In the genomic region with DNA sequence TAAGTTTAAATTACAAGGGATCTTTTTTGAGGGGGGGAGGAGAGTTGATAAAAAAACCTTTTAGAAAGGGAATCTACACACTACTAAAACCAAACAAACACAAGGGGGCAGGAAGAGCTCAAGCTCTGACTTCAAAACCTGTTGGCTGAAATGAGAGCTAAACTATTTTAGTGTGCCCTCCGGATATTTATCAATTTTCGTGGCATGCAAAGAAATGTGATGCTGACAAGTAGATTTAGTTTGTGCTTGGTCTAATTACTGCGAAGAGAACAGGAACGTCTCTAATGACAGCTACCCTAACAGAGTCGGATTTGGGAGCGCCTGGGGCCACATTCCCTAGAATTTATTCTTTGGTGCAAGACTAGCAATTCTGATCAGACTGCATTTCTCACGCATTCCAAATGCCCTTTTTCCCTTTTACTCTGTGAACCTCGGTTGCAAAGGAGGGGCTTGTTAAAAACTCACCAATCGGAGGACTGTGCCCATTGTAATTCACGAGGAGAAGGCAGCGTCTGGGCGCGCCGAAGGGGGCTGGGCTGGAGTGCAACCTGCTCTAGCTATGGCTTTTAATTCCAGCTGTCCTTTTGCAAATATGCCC, we compare ENCODE assay signal across 1 cellular context.
TF ChIP-seq lines count a peak whose summit lies in the region.

No MANE protein-coding gene starts in this region.

TF ChIP-seq in HEK293, 187 proteins besides CTCF, POLR2A, EP300 and RAD21 (continued from another document):
- no peak for TF ChIP-seq PBX3 (CRISPR knock-in tag; IDR thresholded peaks at IDR 0.05)
- no peak for TF ChIP-seq ZBTB1 (tag by site-specific recombination; IDR thresholded peaks at IDR 0.05)
- no peak for TF ChIP-seq ZNF48 (tag by site-specific recombination; IDR thresholded peaks at IDR 0.05)
- TF ChIP-seq ZBTB17 (tag by site-specific recombination; IDR thresholded peaks at IDR 0.05): no peak
- no peak for TF ChIP-seq ZNF239 (tag by site-specific recombination; IDR thresholded peaks at IDR 0.05)
- no peak for TF ChIP-seq ZNF626 (tag by site-specific recombination; IDR thresholded peaks at IDR 0.05)
- no peak for TF ChIP-seq ZNF521 (tag by site-specific recombination; IDR thresholded peaks at IDR 0.05)
- no peak for TF ChIP-seq ZBTB48 (tag by site-specific recombination; IDR thresholded peaks at IDR 0.05)
- no peak for TF ChIP-seq ZNF596 (tag by site-specific recombination; IDR thresholded peaks at IDR 0.05)
- no peak for TF ChIP-seq ZNF830 (tag by site-specific recombination; IDR thresholded peaks at IDR 0.05; ENCODE audit: low read depth)
- TF ChIP-seq ZNF362 (tag by site-specific recombination; IDR thresholded peaks at IDR 0.05): 0 out of 2 replicates have a peak, but pooled peaks have one; percentile 19
- no peak for TF ChIP-seq ZNF140 (tag by site-specific recombination; IDR thresholded peaks at IDR 0.05)
- no peak for TF ChIP-seq ZNF202 (tag by site-specific recombination; IDR thresholded peaks at IDR 0.05; ENCODE audit: borderline replicate concordance)
- TF ChIP-seq ZNF510 (tag by site-specific recombination; IDR thresholded peaks at IDR 0.05; ENCODE audit: insufficient replicate concordance): no peak
- no peak for TF ChIP-seq ZNF366 (tag by site-specific recombination; conservative IDR thresholded peaks at IDR 0.05)
- TF ChIP-seq PRDM4 (tag by site-specific recombination; IDR thresholded peaks at IDR 0.05): peak; percentile 12; the same call in 1 of the 2 replicates
- no peak for TF ChIP-seq HOXA7 (CRISPR knock-in tag; IDR thresholded peaks at IDR 0.05; ENCODE audit: borderline replicate concordance)
- no peak for TF ChIP-seq ZBTB8A (tag by site-specific recombination; IDR thresholded peaks at IDR 0.05)
- no peak for TF ChIP-seq ZBTB7A (tag by site-specific recombination; IDR thresholded peaks at IDR 0.05; ENCODE audit: low read depth)
- TF ChIP-seq ZFP41 (tag by site-specific recombination; IDR thresholded peaks at IDR 0.05; ENCODE audit: borderline replicate concordance): no peak
- no peak for TF ChIP-seq ZNF169 (tag by site-specific recombination; IDR thresholded peaks at IDR 0.05)
- TF ChIP-seq PRDM2 (tag by site-specific recombination; IDR thresholded peaks at IDR 0.05; ENCODE audit: borderline replicate concordance): no peak
- TF ChIP-seq HOXD13 (CRISPR knock-in tag; IDR thresholded peaks at IDR 0.05; ENCODE audit: borderline replicate concordance): no peak
- TF ChIP-seq FEZF1 (tag by site-specific recombination; IDR thresholded peaks at IDR 0.05): peak; percentile 71
- no peak for TF ChIP-seq ZNF311 (tag by site-specific recombination; IDR thresholded peaks at IDR 0.05; ENCODE audit: borderline replicate concordance)
- TF ChIP-seq, protein P1, sequence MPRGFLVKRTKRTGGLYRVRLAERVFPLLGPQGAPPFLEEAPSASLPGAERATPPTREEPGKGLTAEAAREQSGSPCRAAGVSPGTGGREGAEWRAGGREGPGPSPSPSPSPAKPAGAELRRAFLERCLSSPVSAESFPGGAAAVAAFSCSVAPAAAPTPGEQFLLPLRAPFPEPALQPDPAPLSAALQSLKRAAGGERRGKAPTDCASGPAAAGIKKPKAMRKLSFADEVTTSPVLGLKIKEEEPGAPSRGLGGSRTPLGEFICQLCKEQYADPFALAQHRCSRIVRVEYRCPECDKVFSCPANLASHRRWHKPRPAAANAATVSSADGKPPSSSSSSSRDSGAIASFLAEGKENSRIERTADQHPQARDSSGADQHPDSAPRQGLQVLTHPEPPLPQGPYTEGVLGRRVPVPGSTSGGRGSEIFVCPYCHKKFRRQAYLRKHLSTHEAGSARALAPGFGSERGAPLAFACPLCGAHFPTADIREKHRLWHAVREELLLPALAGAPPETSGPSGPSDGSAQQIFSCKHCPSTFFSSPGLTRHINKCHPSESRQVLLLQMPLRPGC (tag by site-specific recombination; IDR thresholded peaks at IDR 0.05): no peak
- TF ChIP-seq ZNF223 (tag by site-specific recombination; IDR thresholded peaks at IDR 0.05): no peak
- 0 out of 2 replicates have a peak, but pooled peaks have one; percentile 49 for TF ChIP-seq ZSCAN30 (tag by site-specific recombination; IDR thresholded peaks at IDR 0.05)
- peak; percentile 96 for TF ChIP-seq ZNF660 (tag by site-specific recombination; IDR thresholded peaks at IDR 0.05)
- no peak for TF ChIP-seq MEIS1 (CRISPR knock-in tag; IDR thresholded peaks at IDR 0.05; ENCODE audit: borderline replicate concordance)
- no peak for TF ChIP-seq ZNF610 (tag by site-specific recombination; IDR thresholded peaks at IDR 0.05; ENCODE audit: borderline replicate concordance)
- TF ChIP-seq ZNF302 (tag by site-specific recombination; IDR thresholded peaks at IDR 0.05; ENCODE audit: low read depth): no peak
- TF ChIP-seq ZNF350 (tag by site-specific recombination; IDR thresholded peaks at IDR 0.05): no peak
- peak; percentile 86 for TF ChIP-seq SCRT2 (tag by site-specific recombination; IDR thresholded peaks at IDR 0.05)
- no peak for TF ChIP-seq HOXC10 (CRISPR knock-in tag; IDR thresholded peaks at IDR 0.05)
- peak; percentile 84 for TF ChIP-seq ZBTB44 (tag by site-specific recombination; IDR thresholded peaks at IDR 0.05)
- TF ChIP-seq ZNF654 (tag by site-specific recombination; IDR thresholded peaks at IDR 0.05; ENCODE audit: low read depth): peak; percentile 66
- TF ChIP-seq, protein P2, sequence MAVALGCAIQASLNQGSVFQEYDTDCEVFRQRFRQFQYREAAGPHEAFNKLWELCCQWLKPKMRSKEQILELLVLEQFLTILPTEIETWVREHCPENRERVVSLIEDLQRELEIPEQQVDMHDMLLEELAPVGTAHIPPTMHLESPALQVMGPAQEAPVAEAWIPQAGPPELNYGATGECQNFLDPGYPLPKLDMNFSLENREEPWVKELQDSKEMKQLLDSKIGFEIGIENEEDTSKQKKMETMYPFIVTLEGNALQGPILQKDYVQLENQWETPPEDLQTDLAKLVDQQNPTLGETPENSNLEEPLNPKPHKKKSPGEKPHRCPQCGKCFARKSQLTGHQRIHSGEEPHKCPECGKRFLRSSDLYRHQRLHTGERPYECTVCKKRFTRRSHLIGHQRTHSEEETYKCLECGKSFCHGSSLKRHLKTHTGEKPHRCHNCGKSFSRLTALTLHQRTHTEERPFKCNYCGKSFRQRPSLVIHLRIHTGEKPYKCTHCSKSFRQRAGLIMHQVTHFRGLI (tag by site-specific recombination; IDR thresholded peaks at IDR 0.05): no peak
- TF ChIP-seq ZNF600 (tag by site-specific recombination; IDR thresholded peaks at IDR 0.05): no peak
